ENCODE assay signal across 22 cellular contexts in the genomic region with DNA sequence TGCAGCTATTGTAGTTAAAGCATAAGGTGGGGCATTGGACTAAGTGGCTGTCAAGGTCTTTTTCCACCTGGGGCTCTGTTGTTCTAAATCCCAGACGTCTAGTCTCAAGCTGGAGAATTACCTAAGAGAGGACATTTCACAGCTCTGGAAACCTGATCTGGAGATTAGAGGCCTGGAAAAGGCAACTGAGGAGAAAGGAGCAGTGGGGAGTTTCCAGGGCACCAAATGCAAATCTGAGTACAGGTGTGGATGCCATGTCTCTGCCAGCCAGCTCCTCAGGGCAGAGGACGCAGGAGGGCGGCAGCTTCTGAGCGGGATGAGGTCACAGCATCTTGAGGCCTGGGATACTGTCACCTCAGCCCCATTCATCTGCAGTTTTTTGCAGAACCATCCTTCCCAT.
DNase-seq lines count a peak whose midpoint lies in the region; ATAC-seq and TF ChIP-seq lines count a peak whose summit lies in the region.
"Had no signal": no experiment of that assay in that cellular context is flagged by ENCODE, and none has a peak within 500 bp of the region (broad histone marks: within the 10 kb centered on the region; RNA-seq: fewer than 3 reads in every experiment).

No MANE protein-coding gene starts in this region.

- H3K27me3 Mint-ChIP-seq in brain (peaks cover 5% of the 10 kb centered on the region), nephron progenitor cell (ENCODE audit: low read depth, poor library complexity) (peaks cover 11% of the 10 kb centered on the region)
- H3K27me3 Mint-ChIP-seq: activated CD4-positive, alpha-beta memory T cell treated with anti-CD3 and anti-CD28 coated beads for 36 hours; CD4-positive, alpha-beta T cell; stimulated activated naive B cell treated with anti-CD40 and anti-IgM and Interleukin-4, amounts not matched to agents 10 μg/mL and 1 μg/mL and 100 μg/mL, for 72 hours had no signal

- TF ChIP-seq CTCF in brain (conservative IDR thresholded peaks at IDR 0.05) (no peak), nephron progenitor cell (IDR thresholded peaks at IDR 0.05) (no peak), vagina (IDR thresholded peaks at IDR 0.05) (no peak)

- H3K9me3 Mint-ChIP-seq in brain (no peaks in the 10 kb centered on the region), nephron progenitor cell (no peaks in the 10 kb centered on the region)
- H3K9me3 Mint-ChIP-seq: activated CD4-positive, alpha-beta memory T cell treated with anti-CD3 and anti-CD28 coated beads for 36 hours; CD4-positive, alpha-beta T cell; natural killer cell; stimulated activated naive B cell treated with anti-CD40 and anti-IgM and Interleukin-4, amounts not matched to agents 10 μg/mL and 1 μg/mL and 100 μg/mL, for 72 hours; T-helper 2 cell treated with Interferon-gamma antibody and Interleukin-4, amounts not matched to agents 5 μg/mL and 100 μg/mL, for 36 hours had no signal

- peak overlapping the region; percentile 52 to 88 (median 86) for H3K27ac Mint-ChIP-seq in brain
- H3K27ac Mint-ChIP-seq in nephron progenitor cell: peak overlapping the region; percentile 52
- H3K27ac Mint-ChIP-seq: activated CD4-positive, alpha-beta memory T cell treated with anti-CD3 and anti-CD28 coated beads for 36 hours; CD4-positive, alpha-beta T cell; natural killer cell; progenitor cell of endocrine pancreas; stimulated activated naive B cell treated with anti-CD40 and anti-IgM and Interleukin-4, amounts not matched to agents 10 μg/mL and 1 μg/mL and 100 μg/mL, for 72 hours; T-helper 2 cell treated with Interferon-gamma antibody and Interleukin-4, amounts not matched to agents 5 μg/mL and 100 μg/mL, for 36 hours had no signal

- 79% methylated on average over 4 of the region's 4 CpGs for WGBS in right cardiac atrium

- no peaks in the 10 kb centered on the region for H3K9me3 ChIP-seq in right cardiac atrium (ENCODE audit: control insufficient read depth, low read length)
- H3K9me3 ChIP-seq in vagina: no peaks in the 10 kb centered on the region
- H3K9me3 ChIP-seq: body of pancreas had no signal

- no peak overlapping the region for H3K4me3 ChIP-seq in right cardiac atrium (ENCODE audit: low read length)
- H3K4me3 ChIP-seq in vagina: no peak overlapping the region
- H3K4me3 ChIP-seq: body of pancreas, K562, smooth muscle cell had no signal

- ATAC-seq in right cardiac atrium (no peak), left cardiac atrium (no peak), HG03159 (IDR thresholded peaks at IDR 0.05; ENCODE audit: unreplicated experiment) (no peak), GM21526 (IDR thresholded peaks at IDR 0.05; ENCODE audit: low FRiP score, unreplicated experiment) (no peak)
- ATAC-seq: body of pancreas; HCT116; natural killer cell; stimulated activated naive B cell treated with anti-CD40 and anti-IgM and Interleukin-4, amounts not matched to agents 10 μg/mL and 1 μg/mL and 100 μg/mL, for 72 hours had no signal

- H3K4me1 ChIP-seq in right cardiac atrium (ENCODE audit: control insufficient read depth, insufficient read depth, low read length): peaks cover 16% of the 10 kb centered on the region
- H3K4me1 ChIP-seq in vagina: peaks cover 45% of the 10 kb centered on the region

- H3K4me1 Mint-ChIP-seq in brain: peaks cover 68% of the 10 kb centered on the region
- H3K4me1 Mint-ChIP-seq in nephron progenitor cell: peaks cover 68% of the 10 kb centered on the region

- H3K4me3 Mint-ChIP-seq in brain (no peak overlapping the region), nephron progenitor cell (no peak overlapping the region)
- H3K4me3 Mint-ChIP-seq: activated CD4-positive, alpha-beta memory T cell treated with anti-CD3 and anti-CD28 coated beads for 36 hours; CD4-positive, alpha-beta T cell; natural killer cell; stimulated activated naive B cell treated with anti-CD40 and anti-IgM and Interleukin-4, amounts not matched to agents 10 μg/mL and 1 μg/mL and 100 μg/mL, for 72 hours; T-helper 2 cell treated with Interferon-gamma antibody and Interleukin-4, amounts not matched to agents 5 μg/mL and 100 μg/mL, for 36 hours had no signal

- H3K36me3 Mint-ChIP-seq in brain (no peaks in the 10 kb centered on the region), nephron progenitor cell (ENCODE audit: low read depth) (no peaks in the 10 kb centered on the region)
- H3K36me3 Mint-ChIP-seq: activated CD4-positive, alpha-beta memory T cell treated with anti-CD3 and anti-CD28 coated beads for 36 hours; natural killer cell had no signal

- peak overlapping the region; percentile 86 for H3K27ac ChIP-seq in right cardiac atrium (ENCODE audit: low read length)
- peak overlapping the region; percentile 20 for H3K27ac ChIP-seq in vagina
- H3K27ac ChIP-seq: body of pancreas had no signal

- intact Hi-C loops in right cardiac atrium (cut with DNase I) (no loop called here), left cardiac atrium (cut with DNase I) (no loop called here), vagina (cut with DNase I) (no loop called here)

- no peaks in the 10 kb centered on the region for H3K36me3 ChIP-seq in vagina

- TF ChIP-seq POLR2A in vagina (IDR thresholded peaks at IDR 0.05): no peak

- H3K27me3 ChIP-seq in right cardiac atrium (ENCODE audit: control insufficient read depth, insufficient read depth) (no peaks in the 10 kb centered on the region), vagina (no peaks in the 10 kb centered on the region)
- H3K27me3 ChIP-seq: body of pancreas had no signal

- DNase-seq in right cardiac atrium (no peak), left cardiac atrium (no peak), nephron progenitor cell (no peak), vagina (ENCODE audit: extremely low spot score in 2 of 2) (no peak), NCI-H2081 (lab: John Stamatoyannopoulos, UW) (no peak)
- DNase-seq: activated CD4-positive, alpha-beta memory T cell treated with anti-CD3 and anti-CD28 coated beads for 36 hours; activated gamma-delta T cell; body of pancreas; CD4-positive, alpha-beta T cell; MM.1S; natural killer cell; NCI-H146; NCI-H345; stimulated activated naive B cell treated with anti-CD40 and anti-IgM and Interleukin-4, amounts not matched to agents 10 μg/mL and 1 μg/mL and 100 μg/mL, for 72 hours had no signal
